Comparison of ENCODE assay signal across 17 cellular contexts in genomic region chr2:174436351-174436750, GRCh38. TPM values are rescaled to one million over a fixed set of nuclear protein-coding genes. Genes with fewer than 3 reads are reported as not detected.
A peak's percentile ranks its signal among the peaks of the same experiment; 100 is the strongest.
DNase-seq lines count a peak whose midpoint lies in the region; ATAC-seq and TF ChIP-seq lines count a peak whose summit lies in the region.
"Had no signal": no experiment of that assay in that cellular context is flagged by ENCODE, and none has a peak within 500 bp of the region (broad histone marks: within the 10 kb centered on the region; RNA-seq: fewer than 3 reads in every experiment).

No MANE protein-coding gene starts in this region.

- H3K56ac ChIP-seq in IMR-90 (ENCODE audit: extremely low read depth, insufficient read depth, low read length): no peak overlapping the region

- H3K4me3 ChIP-seq in IMR-90 (ENCODE audit: insufficient read depth, low read depth, low read length) (no peak overlapping the region), astrocyte of the spinal cord (ENCODE audit: low read depth, low read length) (no peak overlapping the region), GM23338 (no peak overlapping the region)
- H3K4me3 ChIP-seq: MG63 had no signal

- H3F3A ChIP-seq in GM23338 (replicated peaks; ENCODE audit: low read depth): no peaks in the 10 kb centered on the region

- peak overlapping the region; percentile 94 for H2BK5ac ChIP-seq in IMR-90 (ENCODE audit: low read depth, low read length, poor library complexity, severe bottlenecking)

- H3K27me3 Mint-ChIP-seq in neural crest cell (ENCODE audit: low read depth) (no peaks in the 10 kb centered on the region), GM23338 (ENCODE audit: insufficient read depth, low read depth, poor library complexity) (no peaks in the 10 kb centered on the region)

- H3K9me3 Mint-ChIP-seq in neural crest cell (no peaks in the 10 kb centered on the region), GM23338 (no peaks in the 10 kb centered on the region; the same call in 2 of the 3 replicates)

- dilution Hi-C loops in IMR-90 (cut with HindIII; ENCODE audit: low sequenced_read_pairs, unreplicated experiment): no loop called here

- H3K4me1 ChIP-seq in IMR-90 (ENCODE audit: control insufficient read depth, insufficient read depth, low read length): peaks cover 7% of the 10 kb centered on the region
- H3K4me1 ChIP-seq in GM23338 (ENCODE audit: insufficient read depth): no peaks in the 10 kb centered on the region
- H3K4me1 ChIP-seq: Caco-2 had no signal

- no peak overlapping the region for H3K4me3 Mint-ChIP-seq in neural crest cell
- no peak overlapping the region for H3K4me3 Mint-ChIP-seq in GM23338

- no TSS peak for BruUV-seq in IMR-90 (replicated peaks; lab: Mats Ljungman, UMichigan)

- peak overlapping the region; percentile 75; the same call in 1 of the 2 replicates for H4K91ac ChIP-seq in IMR-90 (ENCODE audit: insufficient read depth, low read depth, low read length)

- peak overlapping the region; percentile 31; the same call in 1 of the 2 replicates for H2BK20ac ChIP-seq in IMR-90 (ENCODE audit: low read depth, low read length)

- peak overlapping the region; percentile 42; the same call in 1 of the 3 replicates for H2BK15ac ChIP-seq in IMR-90 (ENCODE audit: low read depth, low read length)

- H2AK5ac ChIP-seq in IMR-90 (ENCODE audit: low read depth, low read length): 0 out of 2 replicates have a peak overlapping the region, but pooled peaks have one; percentile 35

- no peak for TF ChIP-seq CTCF in IMR-90 (conservative IDR thresholded peaks at IDR 0.05; ENCODE audit: low read depth, low read length)
- TF ChIP-seq CTCF in astrocyte of the spinal cord (IDR thresholded peaks at IDR 0.05; ENCODE audit: low read depth, low read length): no peak
- no peak for TF ChIP-seq CTCF in neural crest cell (conservative IDR thresholded peaks at IDR 0.05)
- no peak for TF ChIP-seq CTCF in GM23338 (conservative IDR thresholded peaks at IDR 0.05; ENCODE audit: low read depth in 2 of 2)

- H3K23ac ChIP-seq in IMR-90 (ENCODE audit: low read depth, low read length): peak overlapping the region; percentile 17; the same call in 1 of the 2 replicates

- H3K4me2 ChIP-seq in IMR-90 (ENCODE audit: low read depth, low read length) (peak overlapping the region; percentile 80), GM23338 (no peak overlapping the region)
- H3K4me2 ChIP-seq: KMS-11 had no signal

- no peak for TF ChIP-seq RAD21 in IMR-90 (IDR thresholded peaks at IDR 0.05; ENCODE audit: low read length)

- POLR2A ChIA-PET in IMR-90 (lab: Charles Lee; ENCODE audit: unreplicated experiment): no interaction called here

- H3K79me2 ChIP-seq in GM23338 (replicated peaks; ENCODE audit: insufficient read depth): no peaks in the 10 kb centered on the region

- peaks cover 12% of the 10 kb centered on the region for H3K36me3 Mint-ChIP-seq in neural crest cell (ENCODE audit: low read depth)
- no peaks in the 10 kb centered on the region for H3K36me3 Mint-ChIP-seq in GM23338 (ENCODE audit: low read depth)

- peak overlapping the region in 1 of 2 experiments; percentile 24; a peak in 1 of 4 replicates for H4K8ac ChIP-seq in IMR-90 (ENCODE audit: low read depth in 2 of 2, low read length in 2 of 2)

- peak overlapping the region; percentile 63; the same call in 1 of the 2 replicates for H3K4ac ChIP-seq in IMR-90 (ENCODE audit: low read depth, low read length)

- intact Hi-C loops in IMR-90 (cut with micrococcal nuclease): no loop called here

- DNase-seq in IMR-90: peak; percentile 50
- peak; percentile 17 for DNase-seq in astrocyte of the spinal cord (ENCODE audit: low read depth, low spot score)
- peak; percentile 1 for DNase-seq in epithelial cell of prostate (ENCODE audit: low read depth, low spot score)
- no peak for DNase-seq in neural crest cell (ENCODE audit: low read depth, low spot score)
- DNase-seq in GM23338 (ENCODE audit: low spot score): no peak
- no peak for DNase-seq in NCI-H2171 treated with DMSO at 0.1 percent for 48 hours (lab: John Stamatoyannopoulos, UW)
- DNase-seq: ACHN, Caco-2, DMS153, EL, MG63, NCI-H1092, NCI-H2081 treated with DMSO at 0.1 percent for 48 hours, NCI-H2227 treated with DMSO at 0.1 percent for 48 hours, NCI-H524 had no signal

- peak overlapping the region; percentile 71; the same call in 1 of the 2 replicates for H3K9ac ChIP-seq in IMR-90 (ENCODE audit: low read depth, low read length)
- H3K9ac ChIP-seq: KMS-11 had no signal

- H4K20me1 ChIP-seq in IMR-90 (ENCODE audit: insufficient read depth, low read length) (no peaks in the 10 kb centered on the region), GM23338 (replicated peaks; ENCODE audit: insufficient read depth) (no peaks in the 10 kb centered on the region)

- ATAC-seq in IMR-90 (ENCODE audit: low read depth): peak; percentile 80
- ATAC-seq in GM18858 (IDR thresholded peaks at IDR 0.05; ENCODE audit: unreplicated experiment): no peak
- ATAC-seq in GM23338: no peak

- H3K4me1 Mint-ChIP-seq in neural crest cell (no peaks in the 10 kb centered on the region), GM23338 (no peaks in the 10 kb centered on the region)

- H3K9me1 ChIP-seq in IMR-90 (ENCODE audit: insufficient read depth, low read length): no peaks in the 10 kb centered on the region; the same call in 1 of the 2 replicates

- peak overlapping the region; percentile 69; the same call in 1 of the 2 replicates for H3K14ac ChIP-seq in IMR-90 (replicated peaks; ENCODE audit: low read depth, low read length)

- H3K18ac ChIP-seq in IMR-90 (ENCODE audit: low read depth, low read length): peak overlapping the region; percentile 89

- no peaks in the 10 kb centered on the region for H3K79me1 ChIP-seq in IMR-90 (ENCODE audit: low read depth in 1 of 2, low read length in 2 of 2)

- H3K27me3 ChIP-seq in IMR-90 (ENCODE audit: control insufficient read depth, insufficient read depth, low read length) (no peaks in the 10 kb centered on the region), GM23338 (ENCODE audit: insufficient read depth) (no peaks in the 10 kb centered on the region)
- H3K27me3 ChIP-seq: MG63 had no signal

- H3K36me3 ChIP-seq in IMR-90 (ENCODE audit: control insufficient read depth, insufficient read depth, low read length): no peaks in the 10 kb centered on the region
- no peaks in the 10 kb centered on the region for H3K36me3 ChIP-seq in GM23338 (ENCODE audit: insufficient read depth)
- H3K36me3 ChIP-seq: MG63 had no signal

- H3K27ac ChIP-seq in IMR-90 (ENCODE audit: insufficient read depth, low read length): peak overlapping the region; percentile 98; the same call in 1 of the 2 replicates
- H3K27ac ChIP-seq in epithelial cell of prostate: no peak overlapping the region
- no peak overlapping the region for H3K27ac ChIP-seq in GM23338 (ENCODE audit: low read depth)
- H3K27ac ChIP-seq: KMS-11 had no signal

- in situ Hi-C loops in IMR-90 (cut with MboI; ENCODE audit: low sequenced_read_pairs) (no loop called here), astrocyte of the spinal cord (cut with HindIII; ENCODE audit: low sequenced_read_pairs) (no loop called here)

- no peak for TF ChIP-seq POLR2A in IMR-90 (IDR thresholded peaks at IDR 0.05; ENCODE audit: low read depth, low read length)

- peak overlapping the region; percentile 43 for H3K27ac Mint-ChIP-seq in neural crest cell (ENCODE audit: unreplicated experiment)
- no peak overlapping the region for H3K27ac Mint-ChIP-seq in GM23338

- H3K9me2 ChIP-seq in GM23338 (ENCODE audit: insufficient read depth): no peaks in the 10 kb centered on the region

- H2AFZ ChIP-seq in IMR-90 (replicated peaks; ENCODE audit: low read length, poor library complexity) (no peak overlapping the region), GM23338 (no peak overlapping the region)

- no peaks in the 10 kb centered on the region for H3K9me3 ChIP-seq in IMR-90 (ENCODE audit: control insufficient read depth, insufficient read depth, low read length)
- H3K9me3 ChIP-seq: Caco-2, MG63 had no signal

- no peak overlapping the region for H2AK9ac ChIP-seq in IMR-90 (replicated peaks; ENCODE audit: low read depth, low read length, poor library complexity)

- H4K5ac ChIP-seq in IMR-90 (ENCODE audit: low read depth, low read length): peak overlapping the region; percentile 85

- CTCF ChIA-PET in IMR-90 (lab: Yijun Ruan, JAX): no interaction called here

- peak overlapping the region; percentile 73 for H2BK120ac ChIP-seq in IMR-90 (ENCODE audit: low read depth, low read length)

TF ChIP-seq in IMR-90, 13 proteins besides CTCF, POLR2A, EP300 and RAD21 (continues in another document):
- TF ChIP-seq SMC3 (IDR thresholded peaks at IDR 0.05; ENCODE audit: low read depth, low read length) (no peak), RFX5 (IDR thresholded peaks at IDR 0.05; ENCODE audit: low read depth, low read length) (no peak), CEBPB (IDR thresholded peaks at IDR 0.05; ENCODE audit: low read depth, low read length) (no peak), RCOR1 (IDR thresholded peaks at IDR 0.05; ENCODE audit: insufficient replicate concordance, low read length) (no peak), MXI1 (IDR thresholded peaks at IDR 0.05; ENCODE audit: borderline replicate concordance, low read depth, low read length) (no peak)

TF ChIP-seq in GM23338, 12 proteins besides CTCF, POLR2A, EP300 and RAD21 (continues in another document):
- TF ChIP-seq CREB1 (CRISPR knock-in tag; IDR thresholded peaks at IDR 0.05; ENCODE audit: low read depth): no peak
- TF ChIP-seq POLR2AphosphoS5 (IDR thresholded peaks at IDR 0.05; ENCODE audit: low read depth): no peak

RNA-seq across cellular contexts. Expression of gene SCRN3, which starts 40.8 kb away (rescaled TPM):
- total RNA-seq in IMR-90 (2012; rRNA removed) (9.9 and 18.6 TPM in 2 replicates), neural crest cell (29.5 and 30.9 TPM in 2 replicates)
- polyA plus RNA-seq in IMR-90 (2012; rRNA removed) (8.0 and 11.4 TPM in 2 replicates), GM23338 (2016; fragmentation: Nextera tagmentation; extraction: Ambion mirVana) (10.0 and 12.3 TPM in 2 replicates)
- polyA plus RNA-seq in IMR-90 (2012; cell fraction: cytosol; rRNA removed): 4.2 and 6.1 TPM in 2 replicates
- polyA plus RNA-seq in IMR-90 (2012; cell fraction: nucleus; rRNA removed; ENCODE audit: low replicate concordance): 7.5 and 9.6 TPM in 2 replicates
- 8.1 and 9.6 TPM in 2 replicates for total RNA-seq in GM23338 (2014; rRNA removed; shearing (Covaris generic))

RNA-seq across cellular contexts. Expression of gene GPR155, which starts 50.5 kb away (rescaled TPM):
- total RNA-seq in IMR-90 (2012; rRNA removed) (3.4 and 4.4 TPM in 2 replicates), neural crest cell (1.5 and 1.7 TPM in 2 replicates)
- polyA plus RNA-seq in IMR-90 (2012; rRNA removed) (2.3 and 2.6 TPM in 2 replicates), GM23338 (2016; fragmentation: Nextera tagmentation; extraction: Ambion mirVana) (0.82 and 1.2 TPM in 2 replicates)
- 0.80 and 0.90 TPM in 2 replicates for polyA plus RNA-seq in IMR-90 (2012; cell fraction: cytosol; rRNA removed)
- 0.59 and 4.3 TPM in 2 replicates for polyA plus RNA-seq in IMR-90 (2012; cell fraction: nucleus; rRNA removed; ENCODE audit: low replicate concordance)
- total RNA-seq in GM23338 (2014; rRNA removed; shearing (Covaris generic)): 0.58 and 1.3 TPM in 2 replicates

Comparison
In these comparisons a context has a peak if more than half of its experiments do, and no peak if none do; other contexts are left out.
1. DNase-seq: peak in IMR-90 (single experiment), astrocyte of the spinal cord (single experiment) and epithelial cell of prostate (single experiment); none in neural crest cell (single experiment), GM23338 (single experiment) and NCI-H2171 treated with DMSO at 0.1 percent for 48 hours (single experiment).